26 cellular contexts compared by ENCODE assay signal in the genomic region with DNA sequence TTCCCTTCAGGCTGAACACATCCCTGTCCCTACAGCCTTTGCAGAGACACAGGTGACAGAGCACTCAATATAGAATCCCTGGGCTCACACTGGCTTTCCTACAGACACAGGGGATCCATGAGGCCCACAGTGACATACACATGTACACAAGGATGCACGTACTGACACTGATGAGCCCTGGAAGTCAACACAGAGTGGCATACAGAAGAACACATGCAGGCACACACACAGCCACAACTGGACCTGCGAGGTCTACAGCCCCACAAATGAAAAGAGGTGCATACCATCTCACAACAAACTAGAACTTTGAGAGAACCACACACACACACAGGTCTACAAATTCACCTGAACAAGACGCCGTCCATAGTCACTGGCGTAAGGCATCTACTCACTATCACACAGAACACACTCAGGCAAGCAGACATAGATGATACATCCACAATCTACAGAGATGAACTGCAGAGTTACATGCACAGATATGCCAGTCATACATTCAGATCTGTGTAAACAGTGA.
"Had no signal": no experiment of that assay in that cellular context is flagged by ENCODE, and none has a peak within 500 bp of the region (broad histone marks: within the 10 kb centered on the region; RNA-seq: fewer than 3 reads in every experiment).

No MANE protein-coding gene starts in this region.

- ATAC-seq: activated T-cell treated with anti-CD3 and anti-CD28 coated beads, Interleukin-2, amount 50 U/mL, for 4 hours; SK-N-SH treated with all-trans-retinoic acid at 6 μM for 48 hours; WTC11 had no signal

- DNase-seq: activated CD4-positive, alpha-beta T cell treated with anti-CD3 and anti-CD28 coated beads for 48 hours; activated CD4-positive, alpha-beta T cell treated with anti-CD3 and anti-CD28 coated beads, Interleukin-2, amount 50 U/mL, for 4 hours; activated CD4-positive, CD25-positive, alpha-beta regulatory T cell treated with anti-CD3 and anti-CD28 coated beads, Interleukin-2, amount 50 U/mL, for 72 hours; activated CD8-positive, alpha-beta memory T cell treated with anti-CD3 and anti-CD28 coated beads for 24 hours; activated gamma-delta T cell treated with Interleukin-2 at 50 U/mL for 16 hours; activated naive CD4-positive, alpha-beta T cell treated with anti-CD3 and anti-CD28 coated beads, Interleukin-2, amount 10 ng/mL, durations not matched to agents 7 days and 5 days; activated naive CD8-positive, alpha-beta T cell treated with anti-CD3 and anti-CD28 coated beads, Interleukin-2, amount 10 ng/mL, durations not matched to agents 7 days and 5 days; activated T-cell treated with anti-CD3 and anti-CD28 coated beads, Interleukin-2, amount 50 U/mL, for 4 hours; anterior cingulate cortex; Kasumi-1; KBM-7; NCI-H1105 treated with DMSO at 0.1 percent for 48 hours; NCI-H1436 treated with DMSO at 0.1 percent for 48 hours; NCI-H187; NCI-H2081; NCI-H510A treated with DMSO at 0.1 percent for 48 hours; NCI-H69; Peyer's patch; SHP77; SW 1271; T-helper 9 cell had no signal

- H3K36me3 ChIP-seq: adrenal gland, Peyer's patch had no signal

- H3K4me3 Mint-ChIP-seq: activated naive CD4-positive, alpha-beta T cell treated with anti-CD3 and anti-CD28 coated beads, Interleukin-2, amount 10 ng/mL, durations not matched to agents 7 days and 5 days; activated naive CD8-positive, alpha-beta T cell treated with anti-CD3 and anti-CD28 coated beads, Interleukin-2, amount 10 ng/mL, durations not matched to agents 7 days and 5 days; activated T-cell treated with anti-CD3 and anti-CD28 coated beads, Interleukin-2, amount 50 U/mL, for 4 hours; T-helper 1 cell treated with Interleukin-12 subunit alpha and Interleukin-12 subunit beta and Interleukin-4 antibody, amounts not matched to agents 30 μg/mL and 1 μg/mL, for 36 hours; WTC11 had no signal

- H3K27ac Mint-ChIP-seq: activated naive CD4-positive, alpha-beta T cell treated with anti-CD3 and anti-CD28 coated beads, Interleukin-2, amount 10 ng/mL, durations not matched to agents 7 days and 5 days; activated naive CD8-positive, alpha-beta T cell treated with anti-CD3 and anti-CD28 coated beads, Interleukin-2, amount 10 ng/mL, durations not matched to agents 7 days and 5 days; T-helper 1 cell treated with Interleukin-12 subunit alpha and Interleukin-12 subunit beta and Interleukin-4 antibody, amounts not matched to agents 30 μg/mL and 1 μg/mL, for 36 hours had no signal

- H3K9me3 ChIP-seq: adrenal gland, Peyer's patch, SJSA1 had no signal

- H3K4me3 ChIP-seq: adrenal gland, Peyer's patch, SJSA1 had no signal

- H3K27me3 ChIP-seq: adrenal gland, Peyer's patch, SJSA1 had no signal

- H3K36me3 Mint-ChIP-seq: activated naive CD4-positive, alpha-beta T cell treated with anti-CD3 and anti-CD28 coated beads, Interleukin-2, amount 10 ng/mL, durations not matched to agents 7 days and 5 days; activated naive CD8-positive, alpha-beta T cell treated with anti-CD3 and anti-CD28 coated beads, Interleukin-2, amount 10 ng/mL, durations not matched to agents 7 days and 5 days; WTC11 had no signal

- H3K9me3 Mint-ChIP-seq: activated naive CD8-positive, alpha-beta T cell treated with anti-CD3 and anti-CD28 coated beads, Interleukin-2, amount 10 ng/mL, durations not matched to agents 7 days and 5 days; activated T-cell treated with anti-CD3 and anti-CD28 coated beads, Interleukin-2, amount 50 U/mL, for 4 hours had no signal

- H3K27ac ChIP-seq: adrenal gland, Peyer's patch, SJSA1 had no signal
